In genomic region chrX:107565005-107565404, GRCh38 we compare ENCODE assay signal across 21 cellular contexts.
"Had no signal": no experiment of that assay in that cellular context is flagged by ENCODE, and none has a peak within 500 bp of the region (broad histone marks: within the 10 kb centered on the region; RNA-seq: fewer than 3 reads in every experiment).

No MANE protein-coding gene starts in this region.

- H3K9me3 Mint-ChIP-seq: central memory CD8-positive, alpha-beta T cell; immature natural killer cell; naive thymus-derived CD4-positive, alpha-beta T cell; stimulated activated naive B cell treated with anti-CD40 and anti-IgM and Interleukin-4, amounts not matched to agents 10 μg/mL and 1 μg/mL and 100 μg/mL, for 72 hours; T-helper 2 cell treated with Interferon-gamma antibody and Interleukin-4, amounts not matched to agents 5 μg/mL and 100 μg/mL, for 36 hours had no signal

- DNase-seq: activated CD4-positive, alpha-beta T cell treated with anti-CD3 and anti-CD28 coated beads, Interleukin-2, amount 50 U/mL, for 1 hour; activated CD8-positive, alpha-beta memory T cell treated with anti-CD3 and anti-CD28 coated beads for 24 hours; activated gamma-delta T cell treated with Interleukin-2 at 50 U/mL for 16 hours; amygdala; brain microvascular endothelial cell; cortex of kidney; effector CD8-positive, alpha-beta T cell; foreskin melanocyte; immature natural killer cell; left colon; lower lobe of right lung; midbrain; naive thymus-derived CD4-positive, alpha-beta T cell; posterior cingulate gyrus; stimulated activated CD4-positive, alpha-beta T cell treated with anti-CD3 and anti-CD28 coated beads, Interleukin-2, amount 100 ng/mL, for 48 hours; stimulated activated naive B cell treated with anti-CD40 and anti-IgM and Interleukin-4, amounts not matched to agents 10 μg/mL and 1 μg/mL and 100 μg/mL, for 72 hours; tibial artery; uterus had no signal

- H3K4me1 ChIP-seq: lower lobe of right lung, tibial artery, uterus had no signal

- H3K4me3 Mint-ChIP-seq: activated naive CD8-positive, alpha-beta T cell; central memory CD8-positive, alpha-beta T cell; immature natural killer cell; naive thymus-derived CD4-positive, alpha-beta T cell; stimulated activated naive B cell treated with anti-CD40 and anti-IgM and Interleukin-4, amounts not matched to agents 10 μg/mL and 1 μg/mL and 100 μg/mL, for 72 hours; T-helper 2 cell treated with Interferon-gamma antibody and Interleukin-4, amounts not matched to agents 5 μg/mL and 100 μg/mL, for 36 hours had no signal

- H3K9me3 ChIP-seq: lower lobe of right lung, tibial artery, uterus had no signal

- H3K27ac Mint-ChIP-seq: activated naive CD8-positive, alpha-beta T cell; immature natural killer cell; stimulated activated naive B cell treated with anti-CD40 and anti-IgM and Interleukin-4, amounts not matched to agents 10 μg/mL and 1 μg/mL and 100 μg/mL, for 72 hours; T-helper 2 cell treated with Interferon-gamma antibody and Interleukin-4, amounts not matched to agents 5 μg/mL and 100 μg/mL, for 36 hours had no signal

- ATAC-seq: left colon; lower lobe of right lung; naive thymus-derived CD4-positive, alpha-beta T cell; stimulated activated naive B cell treated with anti-CD40 and anti-IgM and Interleukin-4, amounts not matched to agents 10 μg/mL and 1 μg/mL and 100 μg/mL, for 72 hours had no signal

- H3K27me3 Mint-ChIP-seq: central memory CD8-positive, alpha-beta T cell had no signal

- H3K36me3 Mint-ChIP-seq: activated naive CD8-positive, alpha-beta T cell had no signal

- H3K36me3 ChIP-seq: brain microvascular endothelial cell, lower lobe of right lung, tibial artery, uterus had no signal

- H3K4me1 Mint-ChIP-seq: central memory CD8-positive, alpha-beta T cell; immature natural killer cell had no signal
